In genomic region chr9:21854594-21854993, GRCh38 we compare ENCODE assay signal across 14 cellular contexts. TPM values are rescaled to one million over a fixed set of nuclear protein-coding genes. Genes with fewer than 3 reads are reported as not detected.
A peak's percentile ranks its signal among the peaks of the same experiment; 100 is the strongest.
DNase-seq lines count a peak whose midpoint lies in the region; ATAC-seq and TF ChIP-seq lines count a peak whose summit lies in the region.
"Had no signal": no experiment of that assay in that cellular context is flagged by ENCODE, and none has a peak within 500 bp of the region (broad histone marks: within the 10 kb centered on the region; RNA-seq: fewer than 3 reads in every experiment).

No MANE protein-coding gene starts in this region.

- H3K27me3 Mint-ChIP-seq in Calu3 (ENCODE audit: unreplicated experiment) (no peaks in the 10 kb centered on the region), mesothelial cell of epicardium (ENCODE audit: low read depth) (no peaks in the 10 kb centered on the region)
- H3K27me3 Mint-ChIP-seq: activated CD8-positive, alpha-beta memory T cell treated with anti-CD3 and anti-CD28 coated beads, Interleukin-2, amount 10 ng/mL, durations not matched to agents 7 days and 5 days had no signal

- H3K4me1 ChIP-seq in Peyer's patch = peaks cover 0 to 19% (median 0%) of the 10 kb centered on the region in 4 donors

- H3K36me3 Mint-ChIP-seq in Calu3 (ENCODE audit: insufficient read depth, unreplicated experiment) (peaks cover 65% of the 10 kb centered on the region), mesothelial cell of epicardium (peaks cover 65% of the 10 kb centered on the region)

- TF ChIP-seq CTCF in Calu3 (IDR thresholded peaks at IDR 0.05; ENCODE audit: unreplicated experiment) = no peak
- no peak for TF ChIP-seq CTCF in Peyer's patch (IDR thresholded peaks at IDR 0.05)
- TF ChIP-seq CTCF in fibroblast of pulmonary artery (IDR thresholded peaks at IDR 0.05; ENCODE audit: low read length, missing control alignments) = no peak
- TF ChIP-seq CTCF in mesothelial cell of epicardium (IDR thresholded peaks at IDR 0.05; ENCODE audit: unreplicated experiment) = no peak

- peaks cover 54% of the 10 kb centered on the region for H3K4me1 Mint-ChIP-seq in Calu3 (ENCODE audit: low read depth, unreplicated experiment)
- H3K4me1 Mint-ChIP-seq in mesothelial cell of epicardium = peaks cover 6% of the 10 kb centered on the region

- H3K4me3 Mint-ChIP-seq in Calu3 (ENCODE audit: low read depth, unreplicated experiment) (peak overlapping the region; percentile 59), mesothelial cell of epicardium (no peak overlapping the region)
- H3K4me3 Mint-ChIP-seq: activated CD8-positive, alpha-beta memory T cell treated with anti-CD3 and anti-CD28 coated beads, Interleukin-2, amount 10 ng/mL, durations not matched to agents 7 days and 5 days; endodermal cell; natural killer cell had no signal

- H3K9me3 Mint-ChIP-seq in Calu3 (ENCODE audit: low read depth, unreplicated experiment) = no peaks in the 10 kb centered on the region
- no peaks in the 10 kb centered on the region for H3K9me3 Mint-ChIP-seq in mesothelial cell of epicardium
- H3K9me3 Mint-ChIP-seq: endodermal cell, natural killer cell had no signal

- CTCF ChIA-PET in Calu3 (lab: Charles Lee) = interaction anchor here (0.9 to 1.6 kb wide), 3 partner anchors 9 to 154 kb away, joined by 3 to 7 read pairs (median 4); partner anchors contain the start of gene CDKN2B

- no peaks in the 10 kb centered on the region for H3K9me3 ChIP-seq in Peyer's patch

- peaks cover 0 to 23% (median 0%) of the 10 kb centered on the region in 3 donors for H3K36me3 ChIP-seq in Peyer's patch

- no TSS peak for BruUV-seq in Calu3 (replicated peaks; lab: Mats Ljungman, UMichigan)

- TF ChIP-seq POLR2A in Peyer's patch (IDR thresholded peaks at IDR 0.05) = no peak

- H3K27ac Mint-ChIP-seq in Calu3 (ENCODE audit: unreplicated experiment) = peak overlapping the region; percentile 99
- peak overlapping the region; percentile 62 for H3K27ac Mint-ChIP-seq in mesothelial cell of epicardium
- H3K27ac Mint-ChIP-seq: activated CD8-positive, alpha-beta memory T cell treated with anti-CD3 and anti-CD28 coated beads, Interleukin-2, amount 10 ng/mL, durations not matched to agents 7 days and 5 days; endodermal cell had no signal

- no peaks in the 10 kb centered on the region for H3K27me3 ChIP-seq in Peyer's patch

- no peak overlapping the region for H3K4me3 ChIP-seq in Peyer's patch
- no peak overlapping the region for H3K4me3 ChIP-seq in fibroblast of pulmonary artery (replicated peaks; ENCODE audit: low read depth, low read length)

- ATAC-seq in HG03439 (IDR thresholded peaks at IDR 0.05; ENCODE audit: unreplicated experiment) (no peak), GM19463 (IDR thresholded peaks at IDR 0.05; ENCODE audit: unreplicated experiment) (no peak), GM18502 (IDR thresholded peaks at IDR 0.05; ENCODE audit: poor library complexity, unreplicated experiment) (no peak)
- ATAC-seq: activated CD8-positive, alpha-beta memory T cell treated with anti-CD3 and anti-CD28 coated beads, Interleukin-2, amount 10 ng/mL, durations not matched to agents 7 days and 5 days; natural killer cell had no signal

- intact Hi-C loops in Calu3 (cut with micrococcal nuclease; ENCODE audit: unreplicated experiment) = no loop called here

- DNase-seq in Calu3 (peak; percentile 79), Peyer's patch (peak in 2 of 3 donors; percentile 67 to 89), fibroblast of pulmonary artery (ENCODE audit: low read depth) (peak; percentile 76), mesothelial cell of epicardium (ENCODE audit: low spot score in 2 of 2, unreplicated experiment in 2 of 2) (no peak), anterior cingulate cortex (lab: John Stamatoyannopoulos, UW) (no peak)
- DNase-seq: activated CD8-positive, alpha-beta memory T cell treated with anti-CD3 and anti-CD28 coated beads, Interleukin-2, amount 10 ng/mL, durations not matched to agents 7 days and 5 days; AML-193; endodermal cell; Karpas-422; natural killer cell; RPMI8226 had no signal

- H3K27ac ChIP-seq in Peyer's patch = peak overlapping the region in 2 of 4 donors; percentile 36 to 62

RNA-seq across cellular contexts. Expression of gene MTAP, which starts 52.2 kb away (rescaled TPM):
- 139 and 177 TPM in 2 replicates for total RNA-seq in Calu3 (2022)
- total RNA-seq in Peyer's patch = 10 to 100 TPM; 13.3 to 40.3 (median 27.3) TPM
- total RNA-seq in mesothelial cell of epicardium = 78.5 to 90.0 TPM (median 88.3 TPM) in 3 replicates

Comparison
In these comparisons a context has a peak if more than half of its experiments do, and no peak if none do; other contexts are left out.
1. DNase-seq: peak in Calu3 (single experiment), Peyer's patch (2 of 3) and fibroblast of pulmonary artery (single experiment); none in mesothelial cell of epicardium (0 of 2) and anterior cingulate cortex (0 of 58).